ENCODE assay signal across 1 cellular context in genomic region chr10:15792777-15793176, GRCh38.
TF ChIP-seq lines count a peak whose summit lies in the region.

No MANE protein-coding gene starts in this region.

TF ChIP-seq in HepG2, 621 proteins besides CTCF, POLR2A, EP300 and RAD21 (continued from another document):
- TF ChIP-seq MAZ (IDR thresholded peaks at IDR 0.05; ENCODE audit: borderline replicate concordance, low read depth, low read length), result no peak
- no peak for TF ChIP-seq MAZ (CRISPR knock-in tag; IDR thresholded peaks at IDR 0.05; ENCODE audit: low read depth)
- no peak for TF ChIP-seq ZXDC (CRISPR knock-in tag; IDR thresholded peaks at IDR 0.05)
- no peak for TF ChIP-seq ZNF251 (CRISPR knock-in tag; IDR thresholded peaks at IDR 0.05)
- no peak for TF ChIP-seq CCAR2 (optimal IDR thresholded peaks at IDR 0.05; ENCODE audit: low read depth, low read length)
- TF ChIP-seq, protein P1, sequence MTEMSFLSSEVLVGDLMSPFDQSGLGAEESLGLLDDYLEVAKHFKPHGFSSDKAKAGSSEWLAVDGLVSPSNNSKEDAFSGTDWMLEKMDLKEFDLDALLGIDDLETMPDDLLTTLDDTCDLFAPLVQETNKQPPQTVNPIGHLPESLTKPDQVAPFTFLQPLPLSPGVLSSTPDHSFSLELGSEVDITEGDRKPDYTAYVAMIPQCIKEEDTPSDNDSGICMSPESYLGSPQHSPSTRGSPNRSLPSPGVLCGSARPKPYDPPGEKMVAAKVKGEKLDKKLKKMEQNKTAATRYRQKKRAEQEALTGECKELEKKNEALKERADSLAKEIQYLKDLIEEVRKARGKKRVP (CRISPR knock-in tag; IDR thresholded peaks at IDR 0.05), result no peak
- TF ChIP-seq ZNF674 (CRISPR knock-in tag; IDR thresholded peaks at IDR 0.05; ENCODE audit: low read depth), result no peak
- no peak for TF ChIP-seq NBN (conservative IDR thresholded peaks at IDR 0.05)
- peak; percentile 23 to 47; a peak in 2 of 4 replicates for TF ChIP-seq MAFK (conservative IDR thresholded peaks at IDR 0.05 in 1 of 2, IDR thresholded peaks at IDR 0.05 in 1 of 2; ENCODE audit: low read length in 2 of 2)
